Comparison of ENCODE assay signal across 9 cellular contexts in the genomic region with DNA sequence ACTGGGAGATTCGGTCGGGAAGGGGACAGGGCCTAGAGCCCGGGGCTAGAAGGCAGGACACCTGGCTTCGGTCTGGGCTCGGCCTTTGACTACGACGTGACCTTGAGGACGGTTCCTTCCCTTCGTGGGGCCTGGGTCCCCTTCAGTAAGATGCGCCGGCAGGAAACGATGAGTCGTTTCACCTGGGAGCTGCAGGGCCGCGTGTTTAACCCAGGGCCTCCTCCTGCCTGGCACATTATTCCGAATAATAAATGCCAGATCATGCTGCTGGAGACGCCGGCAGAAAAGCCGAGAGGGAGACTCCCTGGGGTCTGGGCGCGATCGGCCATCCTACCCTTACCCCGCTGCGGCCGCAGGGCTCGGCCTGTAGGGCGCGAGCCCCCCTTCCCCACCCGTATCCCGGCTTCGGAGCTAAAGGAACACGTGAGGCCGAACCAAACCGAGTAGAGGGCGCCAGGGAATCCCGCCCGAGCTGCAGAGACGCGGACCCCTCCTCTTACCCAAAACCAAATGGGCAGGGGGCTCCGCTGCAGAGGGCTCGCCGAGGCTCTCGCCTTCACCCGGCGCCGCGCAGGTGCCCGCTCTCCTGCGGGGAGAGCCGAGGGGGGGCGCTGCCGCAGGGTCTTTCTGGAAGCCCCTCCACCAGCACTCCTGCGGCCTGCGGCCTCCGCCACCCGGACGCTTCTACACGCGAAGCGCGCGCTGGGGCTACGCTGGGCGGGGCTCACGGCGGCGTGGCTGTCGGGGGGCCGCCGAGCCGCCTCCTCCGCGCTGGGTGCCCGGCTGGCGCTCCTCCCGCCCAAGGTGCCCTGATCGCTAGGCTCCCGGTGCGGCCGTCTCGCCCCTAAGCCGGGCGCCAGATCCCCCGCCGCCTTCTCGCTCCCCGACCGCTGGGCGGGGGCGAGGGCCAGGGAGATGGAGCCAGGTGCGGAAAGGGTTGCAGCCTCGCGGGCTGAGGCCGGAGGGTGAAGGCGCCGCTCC. TPM values are rescaled to one million over a fixed set of nuclear protein-coding genes. Genes with fewer than 3 reads are reported as not detected.
DNase-seq lines count a peak whose midpoint lies in the region; ATAC-seq, FAIRE-seq and TF ChIP-seq lines count a peak whose summit lies in the region.
"Had no signal": no experiment of that assay in that cellular context is flagged by ENCODE, and none has a peak within 500 bp of the region (broad histone marks: within the 10 kb centered on the region; RNA-seq: fewer than 3 reads in every experiment).

A gene with protein sequence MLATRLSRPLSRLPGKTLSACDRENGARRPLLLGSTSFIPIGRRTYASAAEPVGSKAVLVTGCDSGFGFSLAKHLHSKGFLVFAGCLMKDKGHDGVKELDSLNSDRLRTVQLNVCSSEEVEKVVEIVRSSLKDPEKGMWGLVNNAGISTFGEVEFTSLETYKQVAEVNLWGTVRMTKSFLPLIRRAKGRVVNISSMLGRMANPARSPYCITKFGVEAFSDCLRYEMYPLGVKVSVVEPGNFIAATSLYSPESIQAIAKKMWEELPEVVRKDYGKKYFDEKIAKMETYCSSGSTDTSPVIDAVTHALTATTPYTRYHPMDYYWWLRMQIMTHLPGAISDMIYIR (minus strand): TSS at position 688 of the 981 bp plus-strand sequence. CDS start 9,525 bp downstream, outside the sequence.

- intact Hi-C loops in CD14-positive monocyte (cut with micrococcal nuclease), result no loop called here
- intact Hi-C loops in psoas muscle (cut with DNase I), result no loop called here

- DNase-seq in CD14-positive monocyte (ENCODE audit: low spot score), result no peak
- peak; percentile 17 for DNase-seq in HTR-8/SVneo (ENCODE audit: insufficient read length, low spot score)
- peak; percentile 69 for DNase-seq in activated naive CD4-positive, alpha-beta T cell treated with Interleukin-2 at 50 U/mL for 16 hours
- DNase-seq in cardiac muscle cell (ENCODE audit: low read depth in 1 of 2, low spot score in 1 of 2), result peak; percentile 17 to 49
- peak; percentile 34 to 65 for DNase-seq in psoas muscle
- peak; percentile 65 for DNase-seq in urothelium cell line (ENCODE audit: low spot score)

- TF ChIP-seq POLR2A in Raji (IDR thresholded peaks at IDR 0.05; ENCODE audit: insufficient read depth, low read depth, low read length), result peak; percentile 77

- peak within 1 kb of the TSS; percentile 30 for H3K4me3 ChIP-seq in cardiac muscle cell
- H3K4me3 ChIP-seq in psoas muscle, result peak within 1 kb of the TSS; percentile 86

- 1% methylated on average over 80 to 96 of the region's 96 CpGs for WGBS in psoas muscle, 3 donors

- H3K4me1 ChIP-seq in cardiac muscle cell (ENCODE audit: low read depth), result no peaks in the 10 kb centered on the region
- peaks cover 12% of the 10 kb centered on the region for H3K4me1 ChIP-seq in psoas muscle

- no peaks in the 10 kb centered on the region for H3K36me3 Mint-ChIP-seq in CD14-positive monocyte

- peaks cover 9 to 31% (median 20%) of the 10 kb centered on the region in 3 donors for H3K27me3 Mint-ChIP-seq in CD14-positive monocyte (ENCODE audit: low read depth in 3 of 3)

- H3K9me3 ChIP-seq in cardiac muscle cell (ENCODE audit: low read depth) (no peaks in the 10 kb centered on the region), psoas muscle (no peaks in the 10 kb centered on the region)

- H3K27me3 ChIP-seq in cardiac muscle cell, result no peaks in the 10 kb centered on the region
- H3K27me3 ChIP-seq in psoas muscle (ENCODE audit: insufficient read depth in 3 of 3, low read length in 2 of 3), result peaks cover 0 to 13% (median 0%) of the 10 kb centered on the region in 3 donors

- H3K9me3 Mint-ChIP-seq in CD14-positive monocyte, result peaks cover 0 to 6% (median 0%) of the 10 kb centered on the region in 7 donors

- peak within 1 kb of the TSS; percentile 84 to 97 (median 95) for H3K27ac Mint-ChIP-seq in CD14-positive monocyte

- TF ChIP-seq CTCF in CD14-positive monocyte (IDR thresholded peaks at IDR 0.05) (no peak), cardiac muscle cell (IDR thresholded peaks at IDR 0.05; ENCODE audit: low read depth, low read length) (peak; percentile 2), psoas muscle (IDR thresholded peaks at IDR 0.05) (no peak)

- H3K27ac ChIP-seq in cardiac muscle cell (peak within 1 kb of the TSS; percentile 80), psoas muscle (peak within 1 kb of the TSS; percentile 83)

- H3K4me3 Mint-ChIP-seq in CD14-positive monocyte, result peak within 1 kb of the TSS; percentile 88 to 93

- peak; percentile 36 for ATAC-seq in GM19395 (IDR thresholded peaks at IDR 0.05; ENCODE audit: unreplicated experiment)
- ATAC-seq in psoas muscle, result peak; percentile 6 to 51 (median 30)

- H3K36me3 ChIP-seq in cardiac muscle cell (no peaks in the 10 kb centered on the region), psoas muscle (ENCODE audit: insufficient read depth in 1 of 2, low read depth in 1 of 2) (no peaks in the 10 kb centered on the region)

- FAIRE-seq in HTR-8/SVneo (lab: Jason Lieb, UNC) (no peak), urothelium cell line (lab: Jason Lieb, UNC) (no peak)
- FAIRE-seq: TTC549 had no signal

- peaks cover 21% of the 10 kb centered on the region for H3K4me1 Mint-ChIP-seq in CD14-positive monocyte

RNA-seq across cellular contexts. Expression of the gene that starts here (rescaled TPM):
- polyA plus RNA-seq in CD14-positive monocyte (1 to 10 TPM; 2.8 to 5.3 TPM), cardiac muscle cell (26.1 and 30.5 TPM in 2 replicates), psoas muscle (10 to 100 TPM in 2 of 3 donors, 1 to 10 TPM in 1; 5.6 to 23.8 (median 10.5) TPM)
- total RNA-seq in cardiac muscle cell (13.4 and 21.4 TPM in 2 replicates), psoas muscle (10 to 100 TPM in 3 of 4 donors, 1 to 10 TPM in 1; 5.4 to 47.6 (median 16.6) TPM)
